In the genomic region with DNA sequence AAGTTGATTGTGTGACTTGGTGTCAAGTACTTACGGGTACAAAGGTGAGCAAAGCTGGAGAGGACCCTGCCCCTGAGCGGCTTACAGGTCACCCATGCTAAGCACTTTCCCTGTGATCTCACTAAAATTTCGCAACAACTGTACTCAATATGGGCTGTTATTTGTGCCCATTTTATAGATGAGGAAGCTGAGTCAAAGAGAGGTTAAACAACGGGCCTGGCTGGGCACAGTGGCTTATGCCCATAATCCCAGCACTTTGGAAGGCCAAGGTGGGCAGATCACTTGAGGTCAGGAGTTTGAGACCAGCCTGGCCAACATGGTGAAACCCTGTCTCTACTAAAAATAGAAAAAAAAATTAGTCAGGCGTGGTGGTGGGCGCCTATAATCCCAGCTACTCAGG, we compare ENCODE assay signal across 1 cellular context.
TF ChIP-seq lines count a peak whose summit lies in the region.

No MANE protein-coding gene starts in this region.

TF ChIP-seq in K562, 482 proteins besides CTCF, POLR2A, EP300 and RAD21:
- 0 out of 3 replicates have a peak, but pooled peaks of 1 of the 2 experiments have one; percentile 15 for TF ChIP-seq CBX3 (IDR thresholded peaks at IDR 0.05; ENCODE audit: borderline replicate concordance in 1 of 2, low read length in 2 of 2)
- TF ChIP-seq PHF20 (IDR thresholded peaks at IDR 0.05; ENCODE audit: partially characterized antibody): peak; percentile 53
- TF ChIP-seq RBM25 (IDR thresholded peaks at IDR 0.05; ENCODE audit: low read depth, low read length, severe bottlenecking): peak; percentile 82
- peak; percentile 67 for TF ChIP-seq HDAC2 (IDR thresholded peaks at IDR 0.05)
- TF ChIP-seq ADNP (tag; IDR thresholded peaks at IDR 0.05): 0 out of 2 replicates have a peak, but pooled peaks have one; percentile 49
- TF ChIP-seq KDM1A (IDR thresholded peaks at IDR 0.05): peak; percentile 75 to 82; a peak in 3 of 4 replicates
- peak; percentile 88 for TF ChIP-seq SMARCA5 (IDR thresholded peaks at IDR 0.05)
- 0 out of 2 replicates have a peak, but pooled peaks have one; percentile 11 for TF ChIP-seq CEBPB (tag; IDR thresholded peaks at IDR 0.05)
- peak; percentile 95 for TF ChIP-seq BCOR (IDR thresholded peaks at IDR 0.05)
- TF ChIP-seq ESRRA (IDR thresholded peaks at IDR 0.05; ENCODE audit: borderline replicate concordance, low read depth): peak; percentile 71
TF ChIP-seq in K562: peak in this region for 10; not testable (repeated sequence) for 472.
